30 cellular contexts compared by ENCODE assay signal in the genomic region with DNA sequence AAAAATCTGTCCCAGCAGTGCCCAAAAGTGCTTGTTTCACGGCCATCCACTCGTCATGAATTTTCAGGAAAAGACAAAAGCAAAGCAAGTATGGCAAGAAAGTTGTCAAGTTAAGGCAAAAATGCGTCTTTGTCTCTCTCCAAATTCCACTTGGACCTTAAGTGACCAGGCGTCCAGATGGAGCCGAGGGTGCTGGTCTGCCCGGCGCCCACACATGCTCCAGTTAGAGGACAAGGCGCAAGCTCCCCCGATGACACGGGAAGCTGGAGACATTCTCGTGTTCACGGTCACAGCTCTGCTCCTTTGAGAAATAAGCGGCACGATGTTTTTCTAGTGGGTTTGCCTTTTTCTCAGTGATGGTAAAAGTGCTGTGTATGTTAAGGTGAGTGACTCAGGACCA.
"Had no signal": no experiment of that assay in that cellular context is flagged by ENCODE, and none has a peak within 500 bp of the region (broad histone marks: within the 10 kb centered on the region; RNA-seq: fewer than 3 reads in every experiment).

No MANE protein-coding gene starts in this region.

- DNase-seq: heart right ventricle; kidney glomerular epithelial cell; left cardiac atrium; mesendoderm; naive B cell; natural killer cell; nephron progenitor cell; retina; right cardiac atrium; stimulated activated CD4-positive, alpha-beta T cell treated with anti-CD3 and anti-CD28 coated beads, Interleukin-12 subunit alpha, Interleukin-12 subunit beta, amount 100 ng/mL, for 4 hours; stimulated activated CD4-positive, alpha-beta T cell treated with anti-CD3 and anti-CD28 coated beads, Interleukin-15, amount 100 ng/mL, for 24 hours; stimulated activated CD4-positive, alpha-beta T cell treated with anti-CD3 and anti-CD28 coated beads, Interleukin-2, amount 100 ng/mL, for 24 hours; stimulated activated CD4-positive, alpha-beta T cell treated with anti-CD3 and anti-CD28 coated beads, Interleukin-4, amount 100 ng/mL, for 1 hour; stimulated activated naive B cell treated with anti-CD40 and anti-IgM and Interleukin-4, amounts not matched to agents 10 μg/mL and 1 μg/mL and 100 μg/mL, for 72 hours; stimulated activated naive CD8-positive, alpha-beta T cell treated with anti-CD3 and anti-CD28 coated beads, Interleukin-15, Interleukin-2, amounts not matched to agents 100 U/mL and 50 U/mL, for 24 hours; stomach; testis; thyroid gland; trophoblast cell had no signal

- H3K36me3 Mint-ChIP-seq: mesothelial cell of epicardium, neural progenitor cell had no signal

- H3K9ac ChIP-seq: neural progenitor cell had no signal

- H3K4me2 ChIP-seq: hepatocyte, neural progenitor cell had no signal

- H3K4me3 ChIP-seq: heart right ventricle, hepatocyte, lung, neural progenitor cell, ovary, prostate gland, skin epidermis, stomach, testis, thyroid gland, upper lobe of right lung had no signal

- H3K4me1 Mint-ChIP-seq: mesothelial cell of epicardium; nephron progenitor cell; neural progenitor cell; stimulated activated naive B cell treated with anti-CD40 and anti-IgM and Interleukin-4, amounts not matched to agents 10 μg/mL and 1 μg/mL and 100 μg/mL, for 72 hours had no signal

- H2AFZ ChIP-seq: hepatocyte, neural progenitor cell had no signal

- H3K4me3 Mint-ChIP-seq: mesothelial cell of epicardium; naive B cell; natural killer cell; nephron progenitor cell; neural progenitor cell; stimulated activated naive B cell treated with anti-CD40 and anti-IgM and Interleukin-4, amounts not matched to agents 10 μg/mL and 1 μg/mL and 100 μg/mL, for 72 hours had no signal

- H3K27me3 Mint-ChIP-seq: naive B cell; stimulated activated naive B cell treated with anti-CD40 and anti-IgM and Interleukin-4, amounts not matched to agents 10 μg/mL and 1 μg/mL and 100 μg/mL, for 72 hours had no signal

- H3K27me3 ChIP-seq: heart right ventricle, hepatocyte, neural progenitor cell, ovary, testis, thyroid gland, upper lobe of right lung had no signal

- H3K4me1 ChIP-seq: heart right ventricle, neural progenitor cell, prostate gland, stomach, testis, thyroid gland, upper lobe of right lung had no signal

- ATAC-seq: heart right ventricle; left cardiac atrium; left lobe of liver; left ventricle myocardium superior; natural killer cell; right cardiac atrium; sciatic nerve; stimulated activated naive B cell treated with anti-CD40 and anti-IgM and Interleukin-4, amounts not matched to agents 10 μg/mL and 1 μg/mL and 100 μg/mL, for 72 hours; stimulated activated naive CD8-positive, alpha-beta T cell treated with anti-CD3 and anti-CD28 coated beads, Interleukin-15, Interleukin-2, amounts not matched to agents 100 U/mL and 50 U/mL, for 24 hours had no signal

- H3K36me3 ChIP-seq: heart right ventricle, neural progenitor cell, ovary, prostate gland, stomach, thyroid gland, upper lobe of right lung had no signal

- H3K9me3 ChIP-seq: prostate gland, testis, thyroid gland, upper lobe of right lung had no signal

- H3K27ac ChIP-seq: heart right ventricle, hepatocyte, neural progenitor cell, ovary, prostate gland, skin epidermis, stomach, testis, thyroid gland, upper lobe of right lung had no signal

- H3K27ac Mint-ChIP-seq: mesothelial cell of epicardium; naive B cell; natural killer cell; nephron progenitor cell; neural progenitor cell; stimulated activated naive B cell treated with anti-CD40 and anti-IgM and Interleukin-4, amounts not matched to agents 10 μg/mL and 1 μg/mL and 100 μg/mL, for 72 hours had no signal
